Comparison of ENCODE assay signal across 13 cellular contexts in genomic region chr9:79360387-79361347, GRCh38.
DNase-seq lines count a peak whose midpoint lies in the region; FAIRE-seq and TF ChIP-seq lines count a peak whose summit lies in the region.
"Had no signal": no experiment of that assay in that cellular context is flagged by ENCODE, and none has a peak within 500 bp of the region (broad histone marks: within the 10 kb centered on the region; RNA-seq: fewer than 3 reads in every experiment).

No MANE protein-coding gene starts in this region.

- H3K27ac Mint-ChIP-seq in H9: no peak overlapping the region; a peak in 1 of 7 replicates

- TF ChIP-seq POLR2A in GM12891 (IDR thresholded peaks at IDR 0.05; ENCODE audit: low read depth, low read length): no peak

- H3K18ac ChIP-seq in H9 (ENCODE audit: insufficient read length, low read depth, low read length): no peak overlapping the region

- no peaks in the 10 kb centered on the region for H3K9me3 ChIP-seq in H9 (ENCODE audit: control insufficient read depth, low read depth, low read length)

- no peak overlapping the region for H2BK5ac ChIP-seq in H9 (ENCODE audit: insufficient read length, low read length)

- H2BK15ac ChIP-seq in H9 (ENCODE audit: low read depth, low read length): no peak overlapping the region

- H4K20me1 ChIP-seq in H9 (ENCODE audit: control insufficient read depth, insufficient read depth, insufficient read length): no peaks in the 10 kb centered on the region

- no peaks in the 10 kb centered on the region for H3K23me2 ChIP-seq in H9 (ENCODE audit: insufficient read length, low read depth, low read length, poor library complexity, severe bottlenecking)

- no peak overlapping the region for H2BK12ac ChIP-seq in H9 (ENCODE audit: insufficient read length, low read depth, low read length)

- no peak overlapping the region for H2BK120ac ChIP-seq in H9 (ENCODE audit: low read depth, low read length, poor library complexity, severe bottlenecking)

- H3T11ph ChIP-seq in H9 (ENCODE audit: low read length): no peak overlapping the region

- H3K4me2 ChIP-seq in H9 (ENCODE audit: insufficient read depth, insufficient read length, low read length): no peak overlapping the region
- H3K4me2 ChIP-seq: PC-9 had no signal

- no peak overlapping the region for H4K91ac ChIP-seq in H9 (ENCODE audit: insufficient read length, low read depth, low read length)

- H3K79me1 ChIP-seq in H9 (ENCODE audit: insufficient read depth, low read depth, low read length, poor library complexity, severe bottlenecking): no peaks in the 10 kb centered on the region

- H3K27me3 ChIP-seq in H9 (ENCODE audit: insufficient read depth, low read length): no peaks in the 10 kb centered on the region

- FAIRE-seq in GM12891 (lab: Jason Lieb, UNC): no peak

- H2AK5ac ChIP-seq in H9 (ENCODE audit: insufficient read length, low read length): no peak overlapping the region

- no peak overlapping the region for H3K27ac ChIP-seq in H9 (ENCODE audit: insufficient read length, low read depth, low read length)
- H3K27ac ChIP-seq: PC-9 had no signal

- no peak overlapping the region for H3K9ac ChIP-seq in H9 (ENCODE audit: extremely low read depth, insufficient read length, low read length)

- no peaks in the 10 kb centered on the region for H3K36me3 Mint-ChIP-seq in H9 (ENCODE audit: insufficient read depth in 1 of 3, low read depth in 3 of 3)

- no peak overlapping the region for H3K23ac ChIP-seq in H9 (ENCODE audit: insufficient read length, low read depth, low read length)

- no peak overlapping the region for H3K14ac ChIP-seq in H9 (ENCODE audit: insufficient read depth, low read length)

- no peak overlapping the region for H4K5ac ChIP-seq in H9 (ENCODE audit: insufficient read length, low read depth, low read length)

- no peak for TF ChIP-seq CTCF in H9 (conservative IDR thresholded peaks at IDR 0.05)

- no peak overlapping the region for H3K56ac ChIP-seq in H9 (ENCODE audit: insufficient read length, low read depth, low read length)

- peaks cover 5% of the 10 kb centered on the region; the same call in 1 of the 2 replicates for H3K4me1 ChIP-seq in H9 (ENCODE audit: insufficient read depth, low read length)

- no peaks in the 10 kb centered on the region for H3K79me2 ChIP-seq in H9 (ENCODE audit: insufficient read depth, low read length)

- no peak overlapping the region for H3K4ac ChIP-seq in H9 (ENCODE audit: low read depth, low read length)

- H2BK20ac ChIP-seq in H9 (ENCODE audit: low read depth, low read length, poor library complexity, severe bottlenecking): no peak overlapping the region

- peaks cover 36 to 38% of the 10 kb centered on the region in 2 experiments for H3K4me1 Mint-ChIP-seq in H9

- no peaks in the 10 kb centered on the region; a peak in 1 of 5 replicates for H3K9me3 Mint-ChIP-seq in H9

- H3K4me3 Mint-ChIP-seq in H9: no peak overlapping the region; a peak in 3 of 5 replicates

- DNase-seq in H9 (peak; percentile 43), NCI-H69 (lab: John Stamatoyannopoulos, UW) (peak; percentile 94), fibroblast of peridontal ligament (ENCODE audit: extremely low read depth) (peak; percentile 5), renal cortical epithelial cell (ENCODE audit: low read depth) (peak; percentile 27), GM12891 (ENCODE audit: insufficient read length, low spot score) (no peak), anterior cingulate cortex (lab: John Stamatoyannopoulos, UW) (no peak), NCI-H82 treated with DMSO at 0.1 percent for 48 hours (lab: John Stamatoyannopoulos, UW; ENCODE audit: unreplicated experiment) (no peak)
- DNase-seq: activated naive CD4-positive, alpha-beta T cell; GOT3; Karpas-422; NCI-H2029; PC-9; stimulated activated naive CD4-positive, alpha-beta T cell had no signal

- no CpG with 5 or more reads among the region's 5 CpGs for WGBS in H9 (ENCODE audit: extremely low coverage, insufficient read length, low lambda C conversion rate)

- H3K27me3 Mint-ChIP-seq in H9 (ENCODE audit: low read depth): peaks cover 44% of the 10 kb centered on the region

- no peak overlapping the region for H4K8ac ChIP-seq in H9 (replicated peaks; ENCODE audit: insufficient read length, low read depth, low read length)

- no peak overlapping the region for H2AFZ ChIP-seq in H9 (ENCODE audit: low read length)
- H2AFZ ChIP-seq: PC-9 had no signal

TF ChIP-seq in GM12891, 5 proteins besides CTCF, POLR2A, EP300 and RAD21:
- TF ChIP-seq TAF1 (IDR thresholded peaks at IDR 0.05; ENCODE audit: low read depth, low read length) (no peak), POU2F2 (IDR thresholded peaks at IDR 0.05; ENCODE audit: low read depth, low read length) (no peak), SPI1 (IDR thresholded peaks at IDR 0.05; ENCODE audit: low read depth, low read length) (no peak), POLR2AphosphoS5 (IDR thresholded peaks at IDR 0.05; ENCODE audit: low read depth, low read length) (no peak), PAX5 (IDR thresholded peaks at IDR 0.05; ENCODE audit: insufficient read depth, low read length, severe bottlenecking) (no peak)
TF ChIP-seq in GM12891: peak in this region for 0.

Comparison
In these comparisons a context has a peak if more than half of its experiments do, and no peak if none do; other contexts are left out.
1. DNase-seq: peak in H9 (single experiment), NCI-H69 (single experiment), fibroblast of peridontal ligament (single experiment) and renal cortical epithelial cell (single experiment); none in GM12891 (single experiment), anterior cingulate cortex (0 of 58) and NCI-H82 treated with DMSO at 0.1 percent for 48 hours (single experiment).